24 cellular contexts compared by ENCODE assay signal in the genomic region with DNA sequence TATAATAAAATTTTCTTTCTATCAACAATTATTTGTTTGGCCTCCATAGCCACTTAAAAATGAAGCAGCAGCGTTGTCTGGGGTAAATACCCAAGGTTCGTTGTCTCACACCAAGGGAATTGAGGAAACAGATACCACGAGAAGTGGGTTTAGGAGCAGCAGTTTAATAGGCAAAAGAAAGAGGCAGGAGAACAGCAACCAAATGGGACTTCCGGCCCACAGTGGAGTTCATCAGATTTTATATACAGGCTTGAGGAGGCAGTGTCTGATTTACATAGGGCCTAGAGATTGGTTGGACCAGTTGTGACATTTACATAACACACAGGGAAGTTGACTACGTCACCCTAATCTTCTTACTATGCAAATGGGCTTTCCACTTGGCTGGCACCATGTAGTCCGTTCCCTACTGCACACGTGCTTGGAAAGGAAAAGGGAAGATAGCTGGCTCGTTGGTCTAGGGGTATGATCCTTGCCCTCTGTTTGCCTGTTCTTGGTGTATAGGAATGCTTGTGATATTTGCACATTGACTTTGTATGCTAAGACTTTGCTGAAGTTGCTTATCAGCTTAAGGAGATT.
DNase-seq lines count a peak whose midpoint lies in the region; ATAC-seq, FAIRE-seq and TF ChIP-seq lines count a peak whose summit lies in the region.
"Had no signal": no experiment of that assay in that cellular context is flagged by ENCODE, and none has a peak within 500 bp of the region (broad histone marks: within the 10 kb centered on the region; RNA-seq: fewer than 3 reads in every experiment).

No MANE protein-coding gene starts in this region.

- ATAC-seq in memory B cell (ENCODE audit: low read depth) (peak; percentile 53), GM19328 (IDR thresholded peaks at IDR 0.05; ENCODE audit: unreplicated experiment) (no peak), HG03521 (IDR thresholded peaks at IDR 0.05; ENCODE audit: unreplicated experiment) (no peak)

- no peak overlapping the region for H3K4me3 Mint-ChIP-seq in memory B cell
- no peak overlapping the region for H3K4me3 Mint-ChIP-seq in mesothelial cell of epicardium
- H3K4me3 Mint-ChIP-seq: T-helper 1 cell treated with Interleukin-12 subunit alpha and Interleukin-12 subunit beta and Interleukin-4 antibody, amounts not matched to agents 30 μg/mL and 1 μg/mL, for 36 hours had no signal

- H3K36me3 Mint-ChIP-seq in memory B cell (peaks cover 10% of the 10 kb centered on the region), mesothelial cell of epicardium (no peaks in the 10 kb centered on the region)

- H3K4me1 Mint-ChIP-seq in memory B cell (peaks cover 4% of the 10 kb centered on the region), mesothelial cell of epicardium (no peaks in the 10 kb centered on the region)

- peak; percentile 5 for FAIRE-seq in GM12892 (lab: Jason Lieb, UNC)
- FAIRE-seq: D721Med, H1 had no signal

- H3K27ac Mint-ChIP-seq in memory B cell (no peak overlapping the region), mesothelial cell of epicardium (no peak overlapping the region)
- H3K27ac Mint-ChIP-seq: T-helper 1 cell treated with Interleukin-12 subunit alpha and Interleukin-12 subunit beta and Interleukin-4 antibody, amounts not matched to agents 30 μg/mL and 1 μg/mL, for 36 hours had no signal

- no peak for TF ChIP-seq POLR2A in GM12892 (IDR thresholded peaks at IDR 0.05; ENCODE audit: low read depth, low read length)

- no peak for TF ChIP-seq CTCF in mesothelial cell of epicardium (IDR thresholded peaks at IDR 0.05; ENCODE audit: unreplicated experiment)

- no peak for DNase-seq in GM12892 (ENCODE audit: insufficient read length)
- DNase-seq in MV-4-11 (lab: John Stamatoyannopoulos, UW), result peak; percentile 12
- peak; percentile 93 for DNase-seq in OCI-M1 (lab: John Stamatoyannopoulos, UW)
- no peak for DNase-seq in memory B cell (ENCODE audit: low spot score in 2 of 2)
- no peak for DNase-seq in SIG-M5 treated with dmso at 0.1 percent for 504 hours (lab: John Stamatoyannopoulos, UW; ENCODE audit: unreplicated experiment)
- DNase-seq in mesothelial cell of epicardium (ENCODE audit: low spot score in 2 of 2, unreplicated experiment in 2 of 2), result no peak
- DNase-seq: ACHN, DMS53, HCEC 1CT, NCI-H1092, NCI-H1417 treated with DMSO at 0.1 percent for 48 hours, NCI-H1694 treated with DMSO at 0.1 percent for 48 hours, NCI-H2081 treated with DMSO at 0.1 percent for 48 hours, NCI-H2171, NCI-H226, NCI-H510A, NCI-H748 treated with DMSO at 0.1 percent for 48 hours, Right ventricle myocardium superior, RPMI8226 had no signal

- H3K27me3 Mint-ChIP-seq in memory B cell (peaks cover 2% of the 10 kb centered on the region), mesothelial cell of epicardium (ENCODE audit: low read depth) (peaks cover 16% of the 10 kb centered on the region)

- H3K9me3 Mint-ChIP-seq in memory B cell (peaks cover 11% of the 10 kb centered on the region), mesothelial cell of epicardium (peaks cover 33% of the 10 kb centered on the region)

Comparison
In these comparisons a context has a peak if more than half of its experiments do, and no peak if none do; other contexts are left out.
1. DNase-seq: peak in MV-4-11 (single experiment) and OCI-M1 (single experiment); none in GM12892 (single experiment), memory B cell (0 of 2), SIG-M5 treated with dmso at 0.1 percent for 504 hours (single experiment) and mesothelial cell of epicardium (0 of 2).